ENCODE assay signal across 9 cellular contexts in genomic region chr2:177243073-177243472, GRCh38. TPM values are rescaled to one million over a fixed set of nuclear protein-coding genes. Genes with fewer than 3 reads are reported as not detected.
A peak's percentile ranks its signal among the peaks of the same experiment; 100 is the strongest.
DNase-seq lines count a peak whose midpoint lies in the region; ATAC-seq and TF ChIP-seq lines count a peak whose summit lies in the region.
"Had no signal": no experiment of that assay in that cellular context is flagged by ENCODE, and none has a peak within 500 bp of the region (broad histone marks: within the 10 kb centered on the region; RNA-seq: fewer than 3 reads in every experiment).

No MANE protein-coding gene starts in this region.

- H3K9me3 ChIP-seq in heart left ventricle (no peaks in the 10 kb centered on the region), uterus (no peaks in the 10 kb centered on the region)

- peaks cover 22% of the 10 kb centered on the region for H3K36me3 Mint-ChIP-seq in central memory CD8-positive, alpha-beta T cell (ENCODE audit: insufficient read depth)
- H3K36me3 Mint-ChIP-seq in naive B cell, result no peaks in the 10 kb centered on the region

- H3K27me3 ChIP-seq in heart left ventricle, result no peaks in the 10 kb centered on the region
- no peaks in the 10 kb centered on the region for H3K27me3 ChIP-seq in uterus

- intact Hi-C loops in heart left ventricle (cut with DNase I), result loop anchor here in 1 of 10 donors (2.0 kb wide), 2 partner anchors 20 to 30 kb away; partner anchors contain the start of gene HNRNPA3
- intact Hi-C loops in Right ventricle myocardium inferior (cut with DNase I), result loop anchor here (2.0 kb wide), 1 partner anchor 22 kb away; the partner anchor contains the start of gene NFE2L2
- intact Hi-C loops in uterus (cut with DNase I; ENCODE audit: low total_unique reads), result no loop called here

- ATAC-seq in heart left ventricle (no peak), Right ventricle myocardium inferior (no peak), naive B cell (ENCODE audit: low read depth in 2 of 2) (no peak)
- ATAC-seq in central memory CD8-positive, alpha-beta T cell (replicated peaks; ENCODE audit: extremely low read depth, poor library complexity, severe bottlenecking), result no peak

- peaks cover 28 to 100% (median 97%) of the 10 kb centered on the region in 12 donors for H3K4me1 ChIP-seq in heart left ventricle
- peaks cover 12 to 28% of the 10 kb centered on the region in 2 donors for H3K4me1 ChIP-seq in uterus

- no peaks in the 10 kb centered on the region for H3K9me3 Mint-ChIP-seq in central memory CD8-positive, alpha-beta T cell
- no peaks in the 10 kb centered on the region for H3K9me3 Mint-ChIP-seq in naive B cell

- H3K4me3 ChIP-seq in heart left ventricle (peak overlapping the region in 3 of 12 donors; percentile 29 to 38 (median 30)), uterus (peak overlapping the region in 1 of 2 donors; percentile 7)

- DNase-seq in heart left ventricle (no peak), Right ventricle myocardium inferior (ENCODE audit: missing footprints) (no peak), naive B cell (no peak), uterus (no peak), HT-29 (ENCODE audit: low spot score) (no peak)
- DNase-seq in central memory CD8-positive, alpha-beta T cell (ENCODE audit: low spot score in 2 of 2), result no peak
- DNase-seq in activated CD4-positive, CD25-positive, alpha-beta regulatory T cell treated with anti-CD3 and anti-CD28 coated beads, Interleukin-2, amount 50 U/mL, for 72 hours, result no peak
- no peak for DNase-seq in activated CD4-positive, alpha-beta T cell treated with anti-CD3 and anti-CD28 coated beads, Interleukin-2, amount 50 U/mL, for 4 hours
- DNase-seq: nucleus accumbens had no signal

- H3K27ac ChIP-seq in heart left ventricle, result peak overlapping the region; percentile 8 to 94 (median 82)
- peak overlapping the region; percentile 69 to 89 for H3K27ac ChIP-seq in uterus

- TF ChIP-seq POLR2A in heart left ventricle (IDR thresholded peaks at IDR 0.05) (no peak), uterus (IDR thresholded peaks at IDR 0.05) (no peak)

- H3K4me3 Mint-ChIP-seq in central memory CD8-positive, alpha-beta T cell, result no peak overlapping the region
- peak overlapping the region in 2 of 8 donors; percentile 32 to 34 for H3K4me3 Mint-ChIP-seq in naive B cell

- 91 to 95% (median 91%) methylated on average over 3 of the region's 3 CpGs for WGBS in heart left ventricle, 4 donors

- peaks cover 0 to under 1% (median 0%) of the 10 kb centered on the region in 9 donors for H3K36me3 ChIP-seq in heart left ventricle
- no peaks in the 10 kb centered on the region for H3K36me3 ChIP-seq in uterus

- H3K27ac Mint-ChIP-seq in central memory CD8-positive, alpha-beta T cell (ENCODE audit: low read depth), result peak overlapping the region; percentile 78
- peak overlapping the region; percentile 52 to 91 (median 86) for H3K27ac Mint-ChIP-seq in naive B cell

- H3K27me3 Mint-ChIP-seq in central memory CD8-positive, alpha-beta T cell, result no peaks in the 10 kb centered on the region
- H3K27me3 Mint-ChIP-seq in naive B cell, result no peaks in the 10 kb centered on the region

- peaks cover 75% of the 10 kb centered on the region for H3K4me1 Mint-ChIP-seq in central memory CD8-positive, alpha-beta T cell
- H3K4me1 Mint-ChIP-seq in naive B cell, result peaks cover 63 to 88% (median 78%) of the 10 kb centered on the region in 3 donors

- no peak for TF ChIP-seq CTCF in heart left ventricle (IDR thresholded peaks at IDR 0.05)
- no peak for TF ChIP-seq CTCF in uterus (IDR thresholded peaks at IDR 0.05)

RNA-seq across cellular contexts. Expression of gene NFE2L2, which starts 21.5 kb away (rescaled TPM):
- total RNA-seq in heart left ventricle (10 to 100 TPM; 39.2 to 82.5 (median 59.4) TPM), Right ventricle myocardium inferior (53.4 TPM), uterus (100 to 1,000 TPM in 1 of 4 donors, 10 to 100 TPM in 3; 53.0 to 148 (median 90.0) TPM)
- polyA plus RNA-seq in heart left ventricle (10 to 100 TPM; 17.0 to 37.3 TPM), naive B cell (ENCODE audit: low read depth in 6 of 6) (10 to 100 TPM; 45.9 to 60.4 (median 54.7) TPM)
- total RNA-seq in HT-29 (2014; rRNA removed; shearing (Covaris generic)), result 30.8 and 30.9 TPM in 2 replicates

RNA-seq across cellular contexts. Expression of gene HNRNPA3, which starts 30.5 kb away (rescaled TPM):
- total RNA-seq in heart left ventricle, result 100 to 1,000 TPM in 1 of 9 donors, 10 to 100 TPM in 8; 12.7 to 110 (median 73.3) TPM
- 100 to 1,000 TPM in 1 of 2 donors, 10 to 100 TPM in 1; 64.6 to 134 TPM for polyA plus RNA-seq in heart left ventricle
- total RNA-seq in Right ventricle myocardium inferior, result 66.6 TPM
- polyA plus RNA-seq in naive B cell (ENCODE audit: low read depth in 6 of 6), result 10 to 100 TPM; 48.0 to 96.3 (median 70.3) TPM
- total RNA-seq in uterus, result 100 to 1,000 TPM in 2 of 4 donors, 10 to 100 TPM in 2; 56.4 to 256 (median 107) TPM
- total RNA-seq in HT-29 (2014; rRNA removed; shearing (Covaris generic)), result 30.4 and 33.8 TPM in 2 replicates
